Comparison of ENCODE assay signal across 16 cellular contexts in genomic region chr4:71126719-71127118, GRCh38.
DNase-seq lines count a peak whose midpoint lies in the region; ATAC-seq and TF ChIP-seq lines count a peak whose summit lies in the region.
"Had no signal": no experiment of that assay in that cellular context is flagged by ENCODE, and none has a peak within 500 bp of the region (broad histone marks: within the 10 kb centered on the region; RNA-seq: fewer than 3 reads in every experiment).

No MANE protein-coding gene starts in this region.

- in situ Hi-C loops in IMR-90 (cut with MboI; ENCODE audit: low sequenced_read_pairs), result loop anchor here (25.0 kb wide), 1 partner anchor 586 kb away; no protein-coding TSS in a partner anchor
- in situ Hi-C loops in brain microvascular endothelial cell (cut with HindIII; ENCODE audit: low pct_ligation_motif_present, low sequenced_read_pairs), result loop anchor here (25.0 kb wide), 1 partner anchor 111 kb away; no protein-coding TSS in a partner anchor
- in situ Hi-C loops in G401 (cut with HindIII; ENCODE audit: low sequenced_read_pairs), result no loop called here

- H3K27me3 Mint-ChIP-seq in Caco-2 (ENCODE audit: insufficient read depth, unreplicated experiment), result no peaks in the 10 kb centered on the region
- H3K27me3 Mint-ChIP-seq: activated CD4-positive, alpha-beta T cell treated with anti-CD3 and anti-CD28 coated beads for 36 hours had no signal

- DNase-seq in Caco-2, result peak; percentile 17 to 39
- peak; percentile 99 for DNase-seq in IMR-90
- peak; percentile 94 for DNase-seq in brain microvascular endothelial cell
- peak; percentile 29 for DNase-seq in myocyte (ENCODE audit: low read depth)
- no peak for DNase-seq in G401 (ENCODE audit: low spot score)
- DNase-seq in BE2C, result no peak
- no peak for DNase-seq in right cardiac atrium
- no peak for DNase-seq in activated CD8-positive, alpha-beta memory T cell treated with anti-CD3 and anti-CD28 coated beads for 24 hours
- DNase-seq: activated CD4-positive, alpha-beta T cell treated with anti-CD3 and anti-CD28 coated beads for 36 hours; caudate nucleus; CD4-positive, alpha-beta T cell; NCI-H526; stimulated activated CD8-positive, alpha-beta memory T cell treated with anti-CD3 and anti-CD28 coated beads, Interleukin-4, amount 100 ng/mL, for 48 hours; uterus had no signal

- H3K9me3 ChIP-seq in Caco-2, result no peaks in the 10 kb centered on the region
- H3K9me3 ChIP-seq in IMR-90 (ENCODE audit: control insufficient read depth, insufficient read depth, low read length), result no peaks in the 10 kb centered on the region; the same call in 1 of the 2 replicates
- H3K9me3 ChIP-seq in BE2C, result no peaks in the 10 kb centered on the region
- H3K9me3 ChIP-seq in right cardiac atrium (ENCODE audit: control insufficient read depth, low read length), result no peaks in the 10 kb centered on the region
- H3K9me3 ChIP-seq: uterus had no signal

- no peak overlapping the region for H3K4ac ChIP-seq in IMR-90 (ENCODE audit: low read depth, low read length)

- H3K36me3 ChIP-seq in Caco-2 (ENCODE audit: control insufficient read depth, insufficient read depth, low read length) (no peaks in the 10 kb centered on the region), IMR-90 (ENCODE audit: control insufficient read depth, insufficient read depth, low read length) (no peaks in the 10 kb centered on the region), brain microvascular endothelial cell (replicated peaks) (no peaks in the 10 kb centered on the region), BE2C (no peaks in the 10 kb centered on the region)
- H3K36me3 ChIP-seq: uterus had no signal

- CTCF ChIA-PET in Caco-2 (lab: Charles Lee), result no interaction called here
- CTCF ChIA-PET in IMR-90 (lab: Yijun Ruan, JAX), result interaction anchor here (0.7 to 1.5 kb wide), 2 partner anchors 13 to 102 kb away, joined by 3 to 5 read pairs; no protein-coding TSS in a partner anchor

- H3K9me1 ChIP-seq in IMR-90 (ENCODE audit: insufficient read depth, low read length), result peaks cover 8% of the 10 kb centered on the region

- POLR2A ChIA-PET in Caco-2 (lab: Charles Lee), result no interaction called here
- POLR2A ChIA-PET in IMR-90 (lab: Charles Lee; ENCODE audit: unreplicated experiment), result interaction anchor here (0.6 kb wide), 1 partner anchor 34 kb away, joined by 4 read pairs; no protein-coding TSS in a partner anchor

- intact Hi-C loops in Caco-2 (cut with micrococcal nuclease; ENCODE audit: unreplicated experiment), result no loop called here
- intact Hi-C loops in IMR-90 (cut with micrococcal nuclease), result no loop called here
- intact Hi-C loops in right cardiac atrium (cut with DNase I), result no loop called here

- no peak overlapping the region for H3K56ac ChIP-seq in IMR-90 (ENCODE audit: extremely low read depth, insufficient read depth, low read length)

- H3K9ac ChIP-seq in IMR-90 (ENCODE audit: low read depth, low read length), result no peak overlapping the region

- peak overlapping the region; percentile 96 for H2BK5ac ChIP-seq in IMR-90 (ENCODE audit: low read depth, low read length, poor library complexity, severe bottlenecking)

- no peaks in the 10 kb centered on the region for H3K36me3 Mint-ChIP-seq in Caco-2 (ENCODE audit: insufficient read depth, unreplicated experiment)

- H4K8ac ChIP-seq in IMR-90 (ENCODE audit: low read depth in 2 of 2, low read length in 2 of 2), result 0 out of 4 replicates have a peak overlapping the region, but pooled peaks of 1 of the 2 experiments have one; percentile 78

- no peak overlapping the region for H2AFZ ChIP-seq in IMR-90 (replicated peaks; ENCODE audit: low read length, poor library complexity)

- peak overlapping the region; percentile 98; the same call in 1 of the 2 replicates for H2BK120ac ChIP-seq in IMR-90 (ENCODE audit: low read depth, low read length)

- H2AK5ac ChIP-seq in IMR-90 (ENCODE audit: low read depth, low read length), result no peak overlapping the region

- no peak overlapping the region for H2BK20ac ChIP-seq in IMR-90 (ENCODE audit: low read depth, low read length)

- H4K20me1 ChIP-seq in IMR-90 (ENCODE audit: insufficient read depth, low read length), result no peaks in the 10 kb centered on the region

- TF ChIP-seq RAD21 in IMR-90 (IDR thresholded peaks at IDR 0.05; ENCODE audit: low read length), result 0 out of 2 replicates have a peak, but pooled peaks have one; percentile 9

- TF ChIP-seq POLR2A in IMR-90 (IDR thresholded peaks at IDR 0.05; ENCODE audit: low read depth, low read length), result no peak; the same call in 1 of the 2 replicates

- H3K9me3 Mint-ChIP-seq in Caco-2 (ENCODE audit: unreplicated experiment), result peaks cover 4% of the 10 kb centered on the region
- H3K9me3 Mint-ChIP-seq: activated T-helper 1 cell treated with anti-CD3 and anti-CD28 coated beads, Interleukin-12 subunit alpha, Interleukin-12 subunit beta, Interleukin-2, Interleukin-4 antibody, amounts not matched to agents 30 ng/mL and 10 ng/mL and 1 ng/mL, durations not matched to agents 14 hours and 24 hours and 36 hours; CD4-positive, alpha-beta T cell; nephron had no signal

- BruUV-seq in Caco-2 (replicated peaks; lab: Mats Ljungman, UMichigan), result no TSS peak
- no TSS peak for BruUV-seq in IMR-90 (replicated peaks; lab: Mats Ljungman, UMichigan)

- no peaks in the 10 kb centered on the region for H3K27me3 ChIP-seq in Caco-2 (replicated peaks; ENCODE audit: control insufficient read depth, insufficient read depth, low read length)
- no peaks in the 10 kb centered on the region for H3K27me3 ChIP-seq in IMR-90 (ENCODE audit: control insufficient read depth, insufficient read depth, low read length)
- no peaks in the 10 kb centered on the region for H3K27me3 ChIP-seq in brain microvascular endothelial cell (replicated peaks)
- H3K27me3 ChIP-seq in BE2C, result no peaks in the 10 kb centered on the region
- no peaks in the 10 kb centered on the region for H3K27me3 ChIP-seq in right cardiac atrium (ENCODE audit: control insufficient read depth, insufficient read depth)
- H3K27me3 ChIP-seq: uterus had no signal

- H2BK15ac ChIP-seq in IMR-90 (ENCODE audit: low read depth, low read length), result no peak overlapping the region

- no peak overlapping the region for H2AK9ac ChIP-seq in IMR-90 (replicated peaks; ENCODE audit: low read depth, low read length, poor library complexity)

- no peak overlapping the region for H3K4me3 Mint-ChIP-seq in Caco-2 (ENCODE audit: unreplicated experiment)
- H3K4me3 Mint-ChIP-seq: activated CD4-positive, alpha-beta T cell treated with anti-CD3 and anti-CD28 coated beads for 36 hours; activated T-helper 1 cell treated with anti-CD3 and anti-CD28 coated beads, Interleukin-12 subunit alpha, Interleukin-12 subunit beta, Interleukin-2, Interleukin-4 antibody, amounts not matched to agents 30 ng/mL and 10 ng/mL and 1 ng/mL, durations not matched to agents 14 hours and 24 hours and 36 hours; CD4-positive, alpha-beta T cell; nephron had no signal

- H3K4me1 ChIP-seq in Caco-2 (peaks cover 9% of the 10 kb centered on the region; the same call in 1 of the 2 replicates), IMR-90 (ENCODE audit: control insufficient read depth, insufficient read depth, low read length) (peaks cover 3% of the 10 kb centered on the region), BE2C (no peaks in the 10 kb centered on the region), right cardiac atrium (ENCODE audit: control insufficient read depth, insufficient read depth, low read length) (no peaks in the 10 kb centered on the region)
- H3K4me1 ChIP-seq: uterus had no signal

- H3K79me1 ChIP-seq in IMR-90 (ENCODE audit: low read depth in 1 of 2, low read length in 2 of 2), result peaks cover 0 to 9% of the 10 kb centered on the region in 2 experiments; a peak in 1 of 4 replicates

- H3K4me3 ChIP-seq in Caco-2 (ENCODE audit: low read depth, low read length) (no peak overlapping the region), IMR-90 (ENCODE audit: insufficient read depth, low read depth, low read length) (no peak overlapping the region), brain microvascular endothelial cell (ENCODE audit: low read depth, low read length) (no peak overlapping the region), BE2C (ENCODE audit: low read depth, low read length) (no peak overlapping the region), right cardiac atrium (ENCODE audit: low read length) (no peak overlapping the region)
- H3K4me3 ChIP-seq: uterus had no signal

- H3K14ac ChIP-seq in IMR-90 (replicated peaks; ENCODE audit: low read depth, low read length), result no peak overlapping the region

- H3K18ac ChIP-seq in IMR-90 (ENCODE audit: low read depth, low read length), result no peak overlapping the region

- peak overlapping the region; percentile 87 for H3K4me2 ChIP-seq in IMR-90 (ENCODE audit: low read depth, low read length)

- no peak overlapping the region for H4K5ac ChIP-seq in IMR-90 (ENCODE audit: low read depth, low read length)

- dilution Hi-C loops in IMR-90 (cut with HindIII; ENCODE audit: low sequenced_read_pairs, unreplicated experiment), result no loop called here

- H3K27ac Mint-ChIP-seq in Caco-2 (ENCODE audit: unreplicated experiment), result no peak overlapping the region
- H3K27ac Mint-ChIP-seq: activated CD4-positive, alpha-beta T cell treated with anti-CD3 and anti-CD28 coated beads for 36 hours; activated T-helper 1 cell treated with anti-CD3 and anti-CD28 coated beads, Interleukin-12 subunit alpha, Interleukin-12 subunit beta, Interleukin-2, Interleukin-4 antibody, amounts not matched to agents 30 ng/mL and 10 ng/mL and 1 ng/mL, durations not matched to agents 14 hours and 24 hours and 36 hours; CD4-positive, alpha-beta T cell; nephron had no signal

- no peak for TF ChIP-seq CTCF in Caco-2 (IDR thresholded peaks at IDR 0.05; ENCODE audit: insufficient read depth in 1 of 2, low read depth in 1 of 2, low read length in 1 of 2, severe bottlenecking in 1 of 2, unreplicated experiment in 1 of 2)
- no peak for TF ChIP-seq CTCF in IMR-90 (conservative IDR thresholded peaks at IDR 0.05; ENCODE audit: low read depth, low read length)
- TF ChIP-seq CTCF in brain microvascular endothelial cell (IDR thresholded peaks at IDR 0.05; ENCODE audit: low read depth, low read length, missing control alignments), result no peak
- no peak for TF ChIP-seq CTCF in BE2C (IDR thresholded peaks at IDR 0.05; ENCODE audit: low read depth, low read length)

- no peak overlapping the region for H4K91ac ChIP-seq in IMR-90 (ENCODE audit: insufficient read depth, low read depth, low read length)

- ATAC-seq in IMR-90 (ENCODE audit: low read depth) (peak; percentile 79), right cardiac atrium (no peak)
- ATAC-seq: activated CD4-positive, alpha-beta T cell treated with anti-CD3 and anti-CD28 coated beads for 36 hours had no signal

- 0% methylated on average over 1 of the region's 1 CpG; no CpG with 5 or more reads in 1 of the 2 experiments for WGBS in IMR-90 (ENCODE audit: extremely low coverage in 2 of 2, insufficient read length in 1 of 2), 2 experiments
- WGBS in right cardiac atrium, result 93% methylated on average over 1 of the region's 1 CpG

- H3K23ac ChIP-seq in IMR-90 (ENCODE audit: low read depth, low read length), result no peak overlapping the region

- peaks cover 6% of the 10 kb centered on the region for H3K4me1 Mint-ChIP-seq in Caco-2 (ENCODE audit: low read depth, unreplicated experiment)
- H3K4me1 Mint-ChIP-seq: activated CD4-positive, alpha-beta T cell treated with anti-CD3 and anti-CD28 coated beads for 36 hours; nephron had no signal

- H3K27ac ChIP-seq in IMR-90 (ENCODE audit: insufficient read depth, low read length), result no peak overlapping the region
- H3K27ac ChIP-seq in brain microvascular endothelial cell, result peak overlapping the region; percentile 60
- no peak overlapping the region for H3K27ac ChIP-seq in right cardiac atrium (ENCODE audit: low read length)
- H3K27ac ChIP-seq: uterus had no signal

Comparison
In these comparisons a context has a peak if more than half of its experiments do, and no peak if none do; other contexts are left out.
1. DNase-seq: peak in Caco-2 (2 of 2), IMR-90 (single experiment), brain microvascular endothelial cell (single experiment) and myocyte (single experiment); none in G401 (single experiment), BE2C (single experiment), right cardiac atrium (0 of 3) and activated CD8-positive, alpha-beta memory T cell treated with anti-CD3 and anti-CD28 coated beads for 24 hours (single experiment).